Comparison of ENCODE assay signal across 26 cellular contexts in genomic region chr16:79076039-79076767, GRCh38.
A peak's percentile ranks its signal among the peaks of the same experiment; 100 is the strongest.
DNase-seq lines count a peak whose midpoint lies in the region; ATAC-seq, FAIRE-seq and TF ChIP-seq lines count a peak whose summit lies in the region.
"Had no signal": no experiment of that assay in that cellular context is flagged by ENCODE, and none has a peak within 500 bp of the region (broad histone marks: within the 10 kb centered on the region; RNA-seq: fewer than 3 reads in every experiment).

No MANE protein-coding gene starts in this region.

- intact Hi-C loops in testis (cut with DNase I; ENCODE audit: low total_unique reads): no loop called here

- no peak overlapping the region for H3K9ac ChIP-seq in astrocyte (ENCODE audit: low read length)
- H3K9ac ChIP-seq: KMS-11, SK-N-SH had no signal

- POLR2A ChIA-PET in activated CD8-positive, alpha-beta T cell treated with anti-CD3 and anti-CD28 coated beads, Interleukin-2, amount 10 ng/mL, durations not matched to agents 7 days and 5 days (lab: Charles Lee): no interaction called here

- CTCF ChIA-PET in activated CD8-positive, alpha-beta T cell treated with anti-CD3 and anti-CD28 coated beads, Interleukin-2, amount 10 ng/mL, durations not matched to agents 7 days and 5 days (lab: Charles Lee): interaction anchor here (1.1 kb wide), 1 partner anchor 185 kb away, joined by 3 read pairs; no protein-coding TSS in a partner anchor

- H2AFZ ChIP-seq in astrocyte (ENCODE audit: low read depth, low read length): no peak overlapping the region

- H3K4me1 Mint-ChIP-seq in activated CD8-positive, alpha-beta T cell treated with anti-CD3 and anti-CD28 coated beads, Interleukin-2, amount 10 ng/mL, durations not matched to agents 7 days and 5 days (ENCODE audit: low read depth): peaks cover 42% of the 10 kb centered on the region
- peaks cover 3% of the 10 kb centered on the region for H3K4me1 Mint-ChIP-seq in astrocyte (ENCODE audit: low read depth, unreplicated experiment)
- H3K4me1 Mint-ChIP-seq: neural crest cell had no signal

- no peaks in the 10 kb centered on the region for H3K9me3 Mint-ChIP-seq in activated CD8-positive, alpha-beta T cell treated with anti-CD3 and anti-CD28 coated beads, Interleukin-2, amount 10 ng/mL, durations not matched to agents 7 days and 5 days (ENCODE audit: insufficient read depth)
- no peaks in the 10 kb centered on the region for H3K9me3 Mint-ChIP-seq in astrocyte (ENCODE audit: unreplicated experiment)
- H3K9me3 Mint-ChIP-seq: neural crest cell; stimulated activated memory B cell treated with anti-CD40 and anti-IgM and Interleukin-4, amounts not matched to agents 10 μg/mL and 1 μg/mL and 100 μg/mL, for 72 hours had no signal

- peak; percentile 39 to 52 (median 48) for DNase-seq in stimulated activated CD4-positive, alpha-beta T cell treated with anti-CD3 and anti-CD28 coated beads, Interleukin-12 subunit alpha, Interleukin-12 subunit beta, amount 100 ng/mL, for 48 hours (ENCODE audit: low read depth in 2 of 3, low spot score in 1 of 3)
- DNase-seq in stimulated activated CD4-positive, alpha-beta T cell treated with anti-CD3 and anti-CD28 coated beads, Interleukin-4, amount 100 ng/mL, for 1 hour: no peak
- DNase-seq in activated CD8-positive, alpha-beta T cell treated with anti-CD3 and anti-CD28 coated beads, Interleukin-2, amount 10 ng/mL, durations not matched to agents 7 days and 5 days: no peak
- DNase-seq in astrocyte (ENCODE audit: low read depth) (no peak), testis (no peak)
- DNase-seq: activated CD4-positive, CD25-positive, alpha-beta regulatory T cell treated with anti-CD3 and anti-CD28 coated beads, Interleukin-2, amount 50 U/mL, for 72 hours; activated effector memory CD4-positive, alpha-beta T cell treated with anti-CD3 and anti-CD28 coated beads, Interleukin-2, amount 50 U/mL, for 16 hours; erythroblast; foreskin keratinocyte; H7; left ventricle myocardium superior; MV-4-11; NCI-H1694 treated with DMSO at 0.1 percent for 48 hours; NCI-H69; psoas muscle; RPMI8226; SK-N-SH; T1000 had no signal

- H3K27ac Mint-ChIP-seq in activated CD8-positive, alpha-beta T cell treated with anti-CD3 and anti-CD28 coated beads, Interleukin-2, amount 10 ng/mL, durations not matched to agents 7 days and 5 days: peak overlapping the region; percentile 69
- peak overlapping the region; percentile 47 for H3K27ac Mint-ChIP-seq in astrocyte (ENCODE audit: unreplicated experiment)
- H3K27ac Mint-ChIP-seq: stimulated activated memory B cell treated with anti-CD40 and anti-IgM and Interleukin-4, amounts not matched to agents 10 μg/mL and 1 μg/mL and 100 μg/mL, for 72 hours had no signal

- peaks cover 14% of the 10 kb centered on the region for H3K27me3 Mint-ChIP-seq in activated CD8-positive, alpha-beta T cell treated with anti-CD3 and anti-CD28 coated beads, Interleukin-2, amount 10 ng/mL, durations not matched to agents 7 days and 5 days (ENCODE audit: low read depth)
- peaks cover 7% of the 10 kb centered on the region for H3K27me3 Mint-ChIP-seq in astrocyte (ENCODE audit: low read depth, unreplicated experiment)

- TF ChIP-seq POLR2A in testis (IDR thresholded peaks at IDR 0.05): no peak

- H4K20me1 ChIP-seq in astrocyte (ENCODE audit: insufficient read depth, low read length): no peaks in the 10 kb centered on the region

- H3K36me3 ChIP-seq in astrocyte (ENCODE audit: insufficient read depth, low read length): no peaks in the 10 kb centered on the region
- H3K36me3 ChIP-seq in testis (ENCODE audit: low read depth, missing control alignments): no peaks in the 10 kb centered on the region
- H3K36me3 ChIP-seq: tibial nerve had no signal

- no peaks in the 10 kb centered on the region for H3K27me3 ChIP-seq in astrocyte (ENCODE audit: insufficient read depth, low read length)
- no peaks in the 10 kb centered on the region for H3K27me3 ChIP-seq in testis
- H3K27me3 ChIP-seq: foreskin keratinocyte, tibial nerve had no signal

- H3K9me3 ChIP-seq in astrocyte (ENCODE audit: insufficient read depth, low read depth, low read length): no peaks in the 10 kb centered on the region
- H3K9me3 ChIP-seq in testis: no peaks in the 10 kb centered on the region
- H3K9me3 ChIP-seq: psoas muscle, SK-N-SH, tibial nerve had no signal

- no peaks in the 10 kb centered on the region for H3K79me2 ChIP-seq in astrocyte (ENCODE audit: insufficient read depth, low read length)

- H3K4me1 ChIP-seq in astrocyte (ENCODE audit: insufficient read depth, low read length) (no peaks in the 10 kb centered on the region), testis (peaks cover 23% of the 10 kb centered on the region)
- H3K4me1 ChIP-seq: foreskin keratinocyte, psoas muscle had no signal

- H3K4me3 ChIP-seq in astrocyte (ENCODE audit: insufficient read depth, low read depth, low read length) (no peak overlapping the region), testis (no peak overlapping the region)
- H3K4me3 ChIP-seq: psoas muscle, tibial nerve had no signal

- H3K27ac ChIP-seq in astrocyte (ENCODE audit: low read depth, low read length) (no peak overlapping the region), testis (peak overlapping the region; percentile 1 to 72)
- H3K27ac ChIP-seq: foreskin keratinocyte, KMS-11, psoas muscle, tibial nerve had no signal

- H3K4me3 Mint-ChIP-seq in activated CD8-positive, alpha-beta T cell treated with anti-CD3 and anti-CD28 coated beads, Interleukin-2, amount 10 ng/mL, durations not matched to agents 7 days and 5 days: no peak overlapping the region
- H3K4me3 Mint-ChIP-seq in astrocyte (ENCODE audit: unreplicated experiment): no peak overlapping the region
- H3K4me3 Mint-ChIP-seq: neural crest cell; stimulated activated memory B cell treated with anti-CD40 and anti-IgM and Interleukin-4, amounts not matched to agents 10 μg/mL and 1 μg/mL and 100 μg/mL, for 72 hours had no signal

- peaks cover 3% of the 10 kb centered on the region for H3K36me3 Mint-ChIP-seq in activated CD8-positive, alpha-beta T cell treated with anti-CD3 and anti-CD28 coated beads, Interleukin-2, amount 10 ng/mL, durations not matched to agents 7 days and 5 days (ENCODE audit: low read depth)
- H3K36me3 Mint-ChIP-seq in astrocyte (ENCODE audit: low read depth, unreplicated experiment): no peaks in the 10 kb centered on the region
- H3K36me3 Mint-ChIP-seq: stimulated activated memory B cell treated with anti-CD40 and anti-IgM and Interleukin-4, amounts not matched to agents 10 μg/mL and 1 μg/mL and 100 μg/mL, for 72 hours had no signal

- no peak for FAIRE-seq in astrocyte (lab: Jason Lieb, UNC)
- FAIRE-seq: GM12892, HTR-8/SVneo had no signal

- 60 to 70% methylated on average over 12 of the region's 12 CpGs for WGBS in testis, 2 donors

- peak; percentile 23 for ATAC-seq in activated CD8-positive, alpha-beta T cell treated with anti-CD3 and anti-CD28 coated beads, Interleukin-2, amount 10 ng/mL, durations not matched to agents 7 days and 5 days
- ATAC-seq in GM21447 (IDR thresholded peaks at IDR 0.05; ENCODE audit: unreplicated experiment) (no peak), HG03175 (IDR thresholded peaks at IDR 0.05; ENCODE audit: unreplicated experiment) (no peak)
- ATAC-seq: foreskin keratinocyte; left ventricle myocardium superior; psoas muscle; stimulated activated memory B cell treated with anti-CD40 and anti-IgM and Interleukin-4, amounts not matched to agents 10 μg/mL and 1 μg/mL and 100 μg/mL, for 72 hours had no signal

- H3K4me2 ChIP-seq in astrocyte (ENCODE audit: low read length): no peak overlapping the region
- H3K4me2 ChIP-seq: KMS-11, SK-N-SH had no signal

- no peak for TF ChIP-seq CTCF in astrocyte (IDR thresholded peaks at IDR 0.05; ENCODE audit: insufficient read depth, low read depth, low read length)
- no peak for TF ChIP-seq CTCF in testis (IDR thresholded peaks at IDR 0.05)

Comparison
In these comparisons a context has a peak if more than half of its experiments do, and no peak if none do; other contexts are left out.
1. DNase-seq: peak in stimulated activated CD4-positive, alpha-beta T cell treated with anti-CD3 and anti-CD28 coated beads, Interleukin-12 subunit alpha, Interleukin-12 subunit beta, amount 100 ng/mL, for 48 hours (3 of 3); none in stimulated activated CD4-positive, alpha-beta T cell treated with anti-CD3 and anti-CD28 coated beads, Interleukin-4, amount 100 ng/mL, for 1 hour (single experiment), activated CD8-positive, alpha-beta T cell treated with anti-CD3 and anti-CD28 coated beads, Interleukin-2, amount 10 ng/mL, durations not matched to agents 7 days and 5 days (single experiment), astrocyte (single experiment) and testis (single experiment).